In the genomic region with DNA sequence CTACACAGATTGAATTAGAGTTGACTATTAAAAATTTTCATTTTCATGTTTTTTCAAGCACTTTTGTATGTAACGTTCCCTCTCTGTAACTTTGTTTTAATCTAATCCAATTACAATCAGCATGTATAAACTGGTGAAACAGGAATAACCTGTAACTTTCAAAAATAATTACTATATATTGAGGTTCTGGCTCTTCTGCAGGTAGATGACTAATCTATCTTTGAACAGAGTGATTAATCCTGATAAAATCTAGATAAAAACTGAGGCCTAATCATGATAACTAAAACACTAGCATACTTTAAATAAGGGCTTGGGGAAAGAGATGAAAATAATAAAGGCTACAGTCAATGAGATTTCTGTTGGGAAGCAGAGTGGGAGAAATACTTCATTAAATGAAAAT, we compare ENCODE assay signal across 19 cellular contexts.
"Had no signal": no experiment of that assay in that cellular context is flagged by ENCODE, and none has a peak within 500 bp of the region (broad histone marks: within the 10 kb centered on the region; RNA-seq: fewer than 3 reads in every experiment).

No MANE protein-coding gene starts in this region.

- H3K4me1 Mint-ChIP-seq: activated naive CD4-positive, alpha-beta T cell treated with anti-CD3 and anti-CD28 coated beads, Interleukin-2, amount 10 ng/mL, durations not matched to agents 7 days and 5 days; activated naive CD8-positive, alpha-beta T cell treated with anti-CD3 and anti-CD28 coated beads, Interleukin-2, amount 50 U/mL, for 24 hours; stimulated activated memory B cell treated with anti-CD40 and anti-IgM and Interleukin-4, amounts not matched to agents 10 μg/mL and 1 μg/mL and 100 μg/mL, for 72 hours had no signal

- ATAC-seq: activated naive CD8-positive, alpha-beta T cell treated with anti-CD3 and anti-CD28 coated beads, Interleukin-2, amount 50 U/mL, for 24 hours; right lobe of liver; stimulated activated memory B cell treated with anti-CD40 and anti-IgM and Interleukin-4, amounts not matched to agents 10 μg/mL and 1 μg/mL and 100 μg/mL, for 72 hours had no signal

- H3K27me3 ChIP-seq: right lobe of liver, thyroid gland had no signal

- H3K4me3 ChIP-seq: lung, right lobe of liver, thyroid gland had no signal

- H3K36me3 Mint-ChIP-seq: activated naive CD4-positive, alpha-beta T cell treated with anti-CD3 and anti-CD28 coated beads, Interleukin-2, amount 10 ng/mL, durations not matched to agents 7 days and 5 days; stimulated activated memory B cell treated with anti-CD40 and anti-IgM and Interleukin-4, amounts not matched to agents 10 μg/mL and 1 μg/mL and 100 μg/mL, for 72 hours had no signal

- H3K27ac ChIP-seq: right lobe of liver, WERI-Rb-1 had no signal

- H3K9me3 ChIP-seq: thyroid gland had no signal

- H3K27ac Mint-ChIP-seq: activated naive CD4-positive, alpha-beta T cell treated with anti-CD3 and anti-CD28 coated beads, Interleukin-2, amount 10 ng/mL, durations not matched to agents 7 days and 5 days; activated naive CD8-positive, alpha-beta T cell treated with anti-CD3 and anti-CD28 coated beads, Interleukin-2, amount 50 U/mL, for 24 hours; dendritic cell treated with granulocyte-macrophage colony-stimulating factor and Interleukin-4, amounts not matched to agents 40 ng/mL and 50 ng/mL, for 4 days; stimulated activated memory B cell treated with anti-CD40 and anti-IgM and Interleukin-4, amounts not matched to agents 10 μg/mL and 1 μg/mL and 100 μg/mL, for 72 hours had no signal

- H3K9me3 Mint-ChIP-seq: activated naive CD8-positive, alpha-beta T cell treated with anti-CD3 and anti-CD28 coated beads, Interleukin-2, amount 50 U/mL, for 24 hours; dendritic cell treated with granulocyte-macrophage colony-stimulating factor and Interleukin-4, amounts not matched to agents 40 ng/mL and 50 ng/mL, for 4 days; stimulated activated memory B cell treated with anti-CD40 and anti-IgM and Interleukin-4, amounts not matched to agents 10 μg/mL and 1 μg/mL and 100 μg/mL, for 72 hours had no signal

- H3K27me3 Mint-ChIP-seq: activated naive CD4-positive, alpha-beta T cell treated with anti-CD3 and anti-CD28 coated beads, Interleukin-2, amount 10 ng/mL, durations not matched to agents 7 days and 5 days; activated naive CD8-positive, alpha-beta T cell treated with anti-CD3 and anti-CD28 coated beads, Interleukin-2, amount 50 U/mL, for 24 hours; dendritic cell treated with granulocyte-macrophage colony-stimulating factor and Interleukin-4, amounts not matched to agents 40 ng/mL and 50 ng/mL, for 4 days; stimulated activated memory B cell treated with anti-CD40 and anti-IgM and Interleukin-4, amounts not matched to agents 10 μg/mL and 1 μg/mL and 100 μg/mL, for 72 hours had no signal

- DNase-seq: activated CD4-positive, alpha-beta T cell treated with anti-CD3 and anti-CD28 coated beads for 1 hour; activated CD8-positive, alpha-beta memory T cell treated with anti-CD3 and anti-CD28 coated beads for 24 hours; activated CD8-positive, alpha-beta memory T cell treated with anti-CD3 and anti-CD28 coated beads, Interleukin-2, amount 50 U/mL, for 48 hours; activated effector memory CD4-positive, alpha-beta T cell treated with Interleukin-2 at 50 U/mL for 16 hours; activated naive CD4-positive, alpha-beta T cell treated with anti-CD3 and anti-CD28 coated beads, Interleukin-2, amount 10 ng/mL, durations not matched to agents 7 days and 5 days; activated naive CD8-positive, alpha-beta T cell treated with anti-CD3 and anti-CD28 coated beads, Interleukin-2, amount 50 U/mL, for 24 hours; activated T-cell treated with anti-CD3 and anti-CD28 coated beads, Interleukin-2, amount 50 U/mL, for 48 hours; aorta; effector memory CD4-positive, alpha-beta T cell; glutamatergic neuron; hippocampal formation; right lobe of liver; small intestine; stimulated activated CD4-positive, alpha-beta T cell treated with anti-CD3 and anti-CD28 coated beads, Interleukin-4, amount 100 ng/mL, for 1 hour; thyroid gland; WERI-Rb-1 had no signal

- H3K36me3 ChIP-seq: right lobe of liver, thyroid gland, WERI-Rb-1 had no signal

- H3K4me3 Mint-ChIP-seq: activated naive CD4-positive, alpha-beta T cell treated with anti-CD3 and anti-CD28 coated beads, Interleukin-2, amount 10 ng/mL, durations not matched to agents 7 days and 5 days; activated naive CD8-positive, alpha-beta T cell treated with anti-CD3 and anti-CD28 coated beads, Interleukin-2, amount 50 U/mL, for 24 hours; dendritic cell treated with granulocyte-macrophage colony-stimulating factor and Interleukin-4, amounts not matched to agents 40 ng/mL and 50 ng/mL, for 4 days; stimulated activated memory B cell treated with anti-CD40 and anti-IgM and Interleukin-4, amounts not matched to agents 10 μg/mL and 1 μg/mL and 100 μg/mL, for 72 hours had no signal

- H3K4me1 ChIP-seq: right lobe of liver, thyroid gland had no signal
